30 cellular contexts compared by ENCODE assay signal in genomic region chr6:96809119-96809518, GRCh38. TPM values are rescaled to one million over a fixed set of nuclear protein-coding genes. Genes with fewer than 3 reads are reported as not detected.
DNase-seq lines count a peak whose midpoint lies in the region; ATAC-seq and TF ChIP-seq lines count a peak whose summit lies in the region.
"Had no signal": no experiment of that assay in that cellular context is flagged by ENCODE, and none has a peak within 500 bp of the region (broad histone marks: within the 10 kb centered on the region; RNA-seq: fewer than 3 reads in every experiment).

No MANE protein-coding gene starts in this region.

- H2BK15ac ChIP-seq in mesendoderm (replicated peaks; ENCODE audit: low read depth): no peak overlapping the region

- no peak overlapping the region for H3K4me3 ChIP-seq in DND-41 (ENCODE audit: low read depth in 1 of 2, low read length in 2 of 2)
- no peak overlapping the region for H3K4me3 ChIP-seq in choroid plexus epithelial cell (ENCODE audit: low read depth, low read length)
- no peak overlapping the region for H3K4me3 ChIP-seq in mesendoderm (ENCODE audit: low read length)
- H3K4me3 ChIP-seq: body of pancreas, GM12878, prostate gland, right lobe of liver, thyroid gland, vagina had no signal

- H3K79me2 ChIP-seq in DND-41 (ENCODE audit: insufficient read depth, low read length) (peaks cover 2% of the 10 kb centered on the region; the same call in 1 of the 2 replicates), mesendoderm (ENCODE audit: control insufficient read depth, insufficient read depth, low read length) (no peaks in the 10 kb centered on the region)

- H3K23ac ChIP-seq in mesendoderm (ENCODE audit: low read length): no peak overlapping the region

- H4K5ac ChIP-seq in mesendoderm (ENCODE audit: low read length): no peak overlapping the region

- H3K4me2 ChIP-seq in DND-41 (ENCODE audit: insufficient read depth, low read length) (no peak overlapping the region), mesendoderm (ENCODE audit: low read length) (no peak overlapping the region)

- H2BK5ac ChIP-seq in mesendoderm (ENCODE audit: low read length): no peak overlapping the region

- H3K9ac ChIP-seq in DND-41 (ENCODE audit: low read depth, low read length) (no peak overlapping the region), mesendoderm (ENCODE audit: low read length) (no peak overlapping the region)

- DNase-seq in DND-41 (no peak), NCI-H226 (peak; percentile 83), choroid plexus epithelial cell (ENCODE audit: low read depth) (peak; percentile 57), mesendoderm (peak; percentile 56), NCI-H2029 (lab: John Stamatoyannopoulos, UW) (no peak), GM10266 (ENCODE audit: extremely low spot score) (no peak)
- DNase-seq: activated CD4-positive, alpha-beta T cell treated with anti-CD3 and anti-CD28 coated beads, Interleukin-2, amount 50 U/mL, for 4 hours; activated CD4-positive, CD25-positive, alpha-beta regulatory T cell; activated CD8-positive, alpha-beta memory T cell treated with anti-CD3 and anti-CD28 coated beads, Interleukin-2, amount 10 ng/mL, durations not matched to agents 7 days and 5 days; activated T-cell treated with anti-CD3 and anti-CD28 coated beads, Interleukin-2, amount 50 U/mL, for 72 hours; body of pancreas; CD8-positive, alpha-beta T cell; Karpas-422; left ventricle myocardium superior; midbrain; naive B cell; NCI-H146; NCI-H446; NCI-H748 treated with DMSO at 0.1 percent for 48 hours; right lobe of liver; SIG-M5; stimulated activated CD4-positive, alpha-beta T cell treated with anti-CD3 and anti-CD28 coated beads, Interleukin-4, amount 100 ng/mL, for 1 hour; T-cell; thyroid gland had no signal

- no peak overlapping the region for H4K8ac ChIP-seq in mesendoderm (ENCODE audit: low read depth, low read length)

- no peak overlapping the region for H2AFZ ChIP-seq in DND-41 (ENCODE audit: low read depth, low read length)

- H3K27ac ChIP-seq in DND-41 (ENCODE audit: low read length) (no peak overlapping the region), mesendoderm (ENCODE audit: low read depth, low read length) (no peak overlapping the region)
- H3K27ac ChIP-seq: body of pancreas, prostate gland, right lobe of liver, thyroid gland, vagina had no signal

- no peak overlapping the region for H2AK5ac ChIP-seq in mesendoderm (ENCODE audit: low read length)

- ATAC-seq in DND-41 (ENCODE audit: insufficient read depth, low read depth) (0 out of 3 replicates have a peak, but pooled peaks have one; percentile 9), GM19397 (IDR thresholded peaks at IDR 0.05; ENCODE audit: unreplicated experiment) (no peak), GM18858 (IDR thresholded peaks at IDR 0.05; ENCODE audit: unreplicated experiment) (no peak)
- ATAC-seq: activated CD8-positive, alpha-beta memory T cell treated with anti-CD3 and anti-CD28 coated beads, Interleukin-2, amount 10 ng/mL, durations not matched to agents 7 days and 5 days; activated T-cell treated with anti-CD3 and anti-CD28 coated beads, Interleukin-2, amount 50 U/mL, for 72 hours; body of pancreas; CD8-positive, alpha-beta T cell; GM12878; HCT116; left ventricle myocardium superior; right lobe of liver; T-cell had no signal

- H3K36me3 ChIP-seq in DND-41 (ENCODE audit: insufficient read depth, low read length) (no peaks in the 10 kb centered on the region), mesendoderm (ENCODE audit: control insufficient read depth, insufficient read depth, low read length) (no peaks in the 10 kb centered on the region)
- H3K36me3 ChIP-seq: prostate gland, right lobe of liver, thyroid gland, vagina had no signal

- no peak overlapping the region for H3K4ac ChIP-seq in mesendoderm (ENCODE audit: low read depth, low read length)

- peaks cover 2% of the 10 kb centered on the region for H3K79me1 ChIP-seq in mesendoderm (ENCODE audit: low read length)

- H3K4me1 ChIP-seq in DND-41 (ENCODE audit: insufficient read depth, low read length): peaks cover 5% of the 10 kb centered on the region
- no peaks in the 10 kb centered on the region for H3K4me1 ChIP-seq in mesendoderm (ENCODE audit: control insufficient read depth, low read depth, low read length)
- H3K4me1 ChIP-seq: body of pancreas, prostate gland, right lobe of liver, thyroid gland, vagina had no signal

- no peak overlapping the region for H3K18ac ChIP-seq in mesendoderm (ENCODE audit: low read length)

- TF ChIP-seq CTCF in DND-41 (IDR thresholded peaks at IDR 0.05; ENCODE audit: borderline replicate concordance, extremely low read depth, low read length, poor library complexity, severe bottlenecking) (no peak), choroid plexus epithelial cell (conservative IDR thresholded peaks at IDR 0.05; ENCODE audit: low read depth, low read length) (no peak), GM10266 (IDR thresholded peaks at IDR 0.05; ENCODE audit: control insufficient read depth, insufficient read depth, low read depth, missing control alignments) (no peak)

- no peaks in the 10 kb centered on the region for H3K9me3 ChIP-seq in DND-41 (ENCODE audit: insufficient read depth, low read length, severe bottlenecking)
- H3K9me3 ChIP-seq: body of pancreas, prostate gland, right lobe of liver, thyroid gland, vagina had no signal

- peaks cover 5% of the 10 kb centered on the region; the same call in 1 of the 2 replicates for H4K20me1 ChIP-seq in DND-41 (ENCODE audit: insufficient read depth, low read length)

- H3K56ac ChIP-seq in mesendoderm (ENCODE audit: low read length): no peak overlapping the region

- H3K27me3 ChIP-seq in DND-41 (ENCODE audit: insufficient read depth, low read length, poor library complexity) (no peaks in the 10 kb centered on the region), mesendoderm (ENCODE audit: insufficient read depth, low read length, poor library complexity) (no peaks in the 10 kb centered on the region)
- H3K27me3 ChIP-seq: body of pancreas, right lobe of liver, thyroid gland, vagina had no signal

- H2BK120ac ChIP-seq in mesendoderm (ENCODE audit: low read depth, low read length): no peak overlapping the region

RNA-seq across cellular contexts. Expression of gene GPR63, which starts 28.2 kb away (rescaled TPM):
- 5.6 TPM for polyA plus RNA-seq in mesendoderm (2013, experiment 1 of 2)
- 5.9 TPM for polyA plus RNA-seq in mesendoderm (2013, experiment 2 of 2)

Comparison
In these comparisons a context has a peak if more than half of its experiments do, and no peak if none do; other contexts are left out.
1. DNase-seq: peak in NCI-H226 (single experiment), choroid plexus epithelial cell (single experiment) and mesendoderm (single experiment); none in DND-41 (single experiment), NCI-H2029 (single experiment) and GM10266 (single experiment).